ENCODE assay signal across 8 cellular contexts in the genomic region with DNA sequence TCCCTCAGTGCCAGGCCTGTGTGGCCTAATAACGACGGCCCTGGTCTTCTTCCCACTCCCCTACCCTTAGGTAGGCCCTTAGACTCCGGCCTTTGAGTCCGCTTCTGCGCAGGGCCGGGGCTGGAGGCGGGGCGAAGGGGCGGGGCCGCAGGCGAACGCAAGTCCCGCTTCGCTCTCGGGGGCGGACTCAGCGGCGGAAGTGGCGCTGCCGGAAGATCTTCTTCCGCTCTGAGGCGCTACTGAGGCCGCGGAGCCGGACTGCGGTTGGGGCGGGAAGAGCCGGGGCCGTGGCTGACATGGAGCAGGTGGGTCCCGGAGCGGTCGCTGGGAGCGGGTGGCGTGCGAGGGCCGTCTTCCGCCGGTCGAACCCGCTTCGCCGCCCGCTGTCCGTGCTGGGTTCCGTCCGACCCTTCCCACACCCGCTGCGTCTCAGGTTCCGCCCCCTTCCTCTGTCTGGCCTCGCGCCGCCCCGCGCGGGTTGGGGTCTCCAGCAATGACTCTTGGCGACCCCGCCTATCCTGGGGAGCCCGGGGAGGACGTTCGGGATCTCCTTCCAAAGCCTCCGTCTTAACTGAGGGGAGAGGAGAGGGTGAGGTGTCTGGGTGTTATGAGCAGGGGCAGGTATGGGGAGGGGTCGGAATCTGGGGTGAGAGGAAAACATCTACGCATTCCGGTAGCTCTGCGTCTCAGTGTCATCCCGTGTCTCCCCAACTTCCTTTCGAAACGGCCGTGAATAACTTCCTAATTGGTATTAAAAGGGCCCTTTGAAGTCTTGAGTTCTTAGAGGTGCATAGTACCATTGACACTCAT. TPM values are rescaled to one million over a fixed set of nuclear protein-coding genes. Genes with fewer than 3 reads are reported as not detected.
DNase-seq lines count a peak whose midpoint lies in the region; ATAC-seq, FAIRE-seq and TF ChIP-seq lines count a peak whose summit lies in the region.

A gene (plus strand): TSS at position 218 of the 810 bp plus-strand sequence. CDS start 16,388 bp downstream, outside the sequence.

- 0 out of 2 replicates have a peak within 1 kb of the TSS, but pooled peaks have one; percentile 61 for H2BK20ac ChIP-seq in H1 (ENCODE audit: low read length)

- H3K9ac ChIP-seq in H1 (replicated peaks in 1 of 4; ENCODE audit: extremely low read depth in 1 of 4, low read depth in 3 of 4, low read length in 3 of 4) = peak within 1 kb of the TSS; percentile 19 to 72 (median 68)
- peak within 1 kb of the TSS; percentile 87 for H3K9ac ChIP-seq in mesendoderm (ENCODE audit: low read length)

- ATAC-seq in GM19395 (IDR thresholded peaks at IDR 0.05; ENCODE audit: unreplicated experiment) = peak; percentile 76

- H3K18ac ChIP-seq in H1 (ENCODE audit: extremely low read depth, low read length) (peak within 1 kb of the TSS; percentile 78), mesendoderm (ENCODE audit: low read length) (peak within 1 kb of the TSS; percentile 53)

- 2% methylated on average over 44 of the region's 69 CpGs; no CpG with 5 or more reads in 1 of the 2 experiments for WGBS in H1 (ENCODE audit: extremely low coverage in 1 of 2, insufficient coverage in 1 of 2, insufficient read length in 1 of 2, insufficient replicate concordance in 2 of 2, low coverage in 1 of 2, low lambda C conversion rate in 2 of 2, missing lambda C conversion rate in 1 of 2), 2 experiments
- no CpG with 5 or more reads among the region's 69 CpGs for WGBS in mesendoderm (ENCODE audit: extremely low coverage, insufficient coverage, low lambda C conversion rate)

- H2AK5ac ChIP-seq in H1 (ENCODE audit: low read depth, low read length) (0 out of 2 replicates have a peak within 1 kb of the TSS, but pooled peaks have one; percentile 60), mesendoderm (ENCODE audit: low read length) (no peak within 1 kb of the TSS)

- H4K20me1 ChIP-seq in H1 (replicated peaks in 1 of 2; ENCODE audit: control insufficient read depth in 1 of 2, insufficient read depth in 2 of 2, low read length in 2 of 2) = peaks cover 3 to 12% of the 10 kb centered on the region in 2 experiments

- H3K79me1 ChIP-seq in H1 (ENCODE audit: low read depth, low read length) (peaks cover 19% of the 10 kb centered on the region), mesendoderm (ENCODE audit: low read length) (peaks cover 21% of the 10 kb centered on the region)

- H3K36me3 ChIP-seq in H1 (ENCODE audit: control insufficient read depth in 2 of 4, insufficient read depth in 4 of 4, low read length in 3 of 4) (no peaks in the 10 kb centered on the region), mesendoderm (ENCODE audit: control insufficient read depth, insufficient read depth, low read length) (no peaks in the 10 kb centered on the region)

- H2BK15ac ChIP-seq in H1 (ENCODE audit: low read length) (peak within 1 kb of the TSS; percentile 72; the same call in 1 of the 2 replicates), mesendoderm (replicated peaks; ENCODE audit: low read depth) (no peak within 1 kb of the TSS)

- 0 out of 4 replicates have a peak, but pooled peaks of 1 of the 2 experiments have one; percentile 6 for TF ChIP-seq RAD21 in H1 (IDR thresholded peaks at IDR 0.05 in 1 of 2, conservative IDR thresholded peaks at IDR 0.05 in 1 of 2; ENCODE audit: low read depth in 2 of 2, low read length in 2 of 2)

- H4K8ac ChIP-seq in H1 (ENCODE audit: extremely low read depth, insufficient read depth, low read length) (peak within 1 kb of the TSS; percentile 93; the same call in 1 of the 2 replicates), mesendoderm (ENCODE audit: low read depth, low read length) (no peak within 1 kb of the TSS)

- peak within 1 kb of the TSS; percentile 80; the same call in 1 of the 2 replicates for H2BK12ac ChIP-seq in H1 (ENCODE audit: low read depth, low read length)

- H3K23ac ChIP-seq in H1 (ENCODE audit: insufficient read length) (no peak within 1 kb of the TSS), mesendoderm (ENCODE audit: low read length) (peak within 1 kb of the TSS; percentile 97)

- H3K4me3 ChIP-seq in H1 (ENCODE audit: extremely low read depth in 1 of 4, insufficient read depth in 2 of 4, low read depth in 3 of 4, low read length in 4 of 4) (peak within 1 kb of the TSS; percentile 79 to 91 (median 85)), mesendoderm (ENCODE audit: low read length) (peak within 1 kb of the TSS; percentile 95)

- TF ChIP-seq EP300 in H1 (IDR thresholded peaks at IDR 0.05; ENCODE audit: borderline replicate concordance in 1 of 2, low read depth in 2 of 2, low read length in 2 of 2) = 0 out of 3 replicates have a peak, but pooled peaks of 1 of the 2 experiments have one; percentile 22

- H4K91ac ChIP-seq in H1 (replicated peaks; ENCODE audit: insufficient read length, low read length) = peak within 1 kb of the TSS; percentile 40

- H3K79me2 ChIP-seq in H1 (ENCODE audit: control insufficient read depth in 1 of 2, insufficient read depth in 2 of 2, low read length in 2 of 2) (peaks cover 8 to 45% of the 10 kb centered on the region in 2 experiments), mesendoderm (ENCODE audit: control insufficient read depth, insufficient read depth, low read length) (peaks cover 11% of the 10 kb centered on the region)

- DNase-seq in CD1c-positive myeloid dendritic cell (ENCODE audit: extremely low spot score) (peak; percentile 94), HPDE6-E6E7 (ENCODE audit: extremely low spot score) (peak; percentile 87), NOMO-1 (lab: John Stamatoyannopoulos, UW; ENCODE audit: unreplicated experiment in 2 of 2) (peak; percentile 71 to 84), H1 (ENCODE audit: low read depth in 1 of 2, low spot score in 2 of 2) (peak in 1 of 2 experiments; percentile 92), mesendoderm (peak; percentile 93)
- peak; percentile 76 to 81 (median 77) for DNase-seq in activated CD8-positive, alpha-beta memory T cell treated with anti-CD3 and anti-CD28 coated beads for 48 hours (ENCODE audit: low read depth in 2 of 3, low spot score in 2 of 3)
- DNase-seq in stimulated activated CD8-positive, alpha-beta memory T cell treated with anti-CD3 and anti-CD28 coated beads, Interleukin-12 subunit alpha, Interleukin-12 subunit beta, amount 100 ng/mL, for 24 hours (ENCODE audit: extremely low read depth) = peak; percentile 84

- H3K27ac ChIP-seq in H1 (ENCODE audit: low read depth, low read length) = peak within 1 kb of the TSS; percentile 64; the same call in 1 of the 2 replicates
- H3K27ac ChIP-seq in mesendoderm (ENCODE audit: low read depth, low read length) = peak within 1 kb of the TSS; percentile 78

- TF ChIP-seq CTCF in H1 (IDR thresholded peaks at IDR 0.05; ENCODE audit: control extremely low read depth in 1 of 3, insufficient read depth in 1 of 3, low read depth in 1 of 3, low read length in 3 of 3) = peak in 2 of 3 experiments; percentile 18 to 32; a peak in 3 of 4 replicates

- no peak within 1 kb of the TSS for H3K4ac ChIP-seq in H1 (replicated peaks; ENCODE audit: insufficient read length, low read depth, low read length)
- peak within 1 kb of the TSS; percentile 37 for H3K4ac ChIP-seq in mesendoderm (ENCODE audit: low read depth, low read length)

- peak within 1 kb of the TSS; percentile 35 for H3K56ac ChIP-seq in H1 (replicated peaks; ENCODE audit: insufficient read length, low read depth, low read length)
- peak within 1 kb of the TSS; percentile 96 for H3K56ac ChIP-seq in mesendoderm (ENCODE audit: low read length)

- peaks cover 8% of the 10 kb centered on the region; the same call in 1 of the 2 replicates for H3K23me2 ChIP-seq in H1 (ENCODE audit: low read depth, low read length)

- H3K9me3 ChIP-seq in H1 (ENCODE audit: insufficient read depth in 2 of 2, low read depth in 1 of 2, low read length in 1 of 2) = no peaks in the 10 kb centered on the region

- H2AFZ ChIP-seq in H1 (ENCODE audit: low read length) = peak within 1 kb of the TSS; percentile 15; the same call in 1 of the 2 replicates

- H3K4me2 ChIP-seq in H1 (ENCODE audit: insufficient read depth in 1 of 2, low read depth in 2 of 2, low read length in 2 of 2) = peak within 1 kb of the TSS; percentile 86 to 97
- H3K4me2 ChIP-seq in mesendoderm (ENCODE audit: low read length) = peak within 1 kb of the TSS; percentile 98

- H4K5ac ChIP-seq in H1 (ENCODE audit: insufficient read length, low read depth, low read length) = peak within 1 kb of the TSS; percentile 6
- H4K5ac ChIP-seq in mesendoderm (ENCODE audit: low read length) = peak within 1 kb of the TSS; percentile 2

- 0 out of 7 replicates have a peak, but pooled peaks cover 0 to 3% (median 0%) of the 10 kb centered on the region in 4 experiments for H3K27me3 ChIP-seq in H1 (replicated peaks in 1 of 4; ENCODE audit: control insufficient read depth in 3 of 4, extremely low read depth in 1 of 4, insufficient read depth in 3 of 4, low read length in 3 of 4)
- no peaks in the 10 kb centered on the region for H3K27me3 ChIP-seq in mesendoderm (ENCODE audit: insufficient read depth, low read length, poor library complexity)

- no peak for FAIRE-seq in H1 (lab: Jason Lieb, UNC)

- H3K4me1 ChIP-seq in H1 (replicated peaks in 1 of 4; ENCODE audit: control insufficient read depth in 3 of 4, insufficient read depth in 4 of 4, low read length in 3 of 4) (peaks cover 13 to 40% (median 26%) of the 10 kb centered on the region in 4 experiments), mesendoderm (ENCODE audit: control insufficient read depth, low read depth, low read length) (peaks cover 14% of the 10 kb centered on the region)

- CTCF ChIA-PET in H1 (lab: Charles Lee; ENCODE audit: partially characterized antibody) = interaction anchor here (0.5 to 49.2 kb wide), 9 partner anchors 2 to 95 kb away, joined by 3 to 1885 read pairs (median 9); a partner anchor contains a TSS

- peak within 1 kb of the TSS; percentile 92 for H2BK5ac ChIP-seq in H1 (ENCODE audit: low read depth, low read length)
- peak within 1 kb of the TSS; percentile 58 for H2BK5ac ChIP-seq in mesendoderm (ENCODE audit: low read length)

- POLR2A ChIA-PET in H1 (lab: Charles Lee; ENCODE audit: partially characterized antibody) = interaction anchor here (0.8 to 5.5 kb wide), 14 partner anchors 8 to 118 kb away, joined by 3 to 28 read pairs (median 3); a partner anchor contains a TSS

- TF ChIP-seq POLR2A in H1 (IDR thresholded peaks at IDR 0.05; ENCODE audit: control extremely low read depth in 1 of 2, low read depth in 2 of 2, low read length in 2 of 2) = peak in 1 of 2 experiments; percentile 61; a peak in 2 of 3 replicates

- H2BK120ac ChIP-seq in H1 (replicated peaks; ENCODE audit: low read depth, low read length) (no peak within 1 kb of the TSS), mesendoderm (ENCODE audit: low read depth, low read length) (no peak within 1 kb of the TSS)

- H3K14ac ChIP-seq in H1 (ENCODE audit: insufficient read length) = no peak within 1 kb of the TSS

RNA-seq across cellular contexts. Expression of the gene that starts here (rescaled TPM):
- total RNA-seq in H1 (2021; fragmentation: NEBNext Ultra II Directional; extraction: Animal tissue kit (Norgen Biotek cat#: 25700)) = 47.6 and 56.7 TPM in 2 replicates
- polyA plus RNA-seq in H1 (2011; rRNA removed) = 80.3 and 116 TPM in 2 replicates
- polyA plus RNA-seq in H1 (2011; cell fraction: cytosol; rRNA removed) = 80.2 TPM
- 203 TPM for polyA plus RNA-seq in H1 (2011; cell fraction: nucleus; rRNA removed)
- polyA plus RNA-seq in H1 (2012, experiment 1 of 2) = 54.2 to 69.5 TPM (median 56.8 TPM) in 4 replicates
- 61.3 TPM for polyA plus RNA-seq in H1 (2012, experiment 2 of 2)
- 80.5 TPM for polyA plus RNA-seq in H1 (2013, experiment 1 of 2)
- 91.9 TPM for polyA plus RNA-seq in H1 (2013, experiment 2 of 2)
- polyA minus RNA-seq in H1 (2011; rRNA and poly(A)+ RNA removed) = 78.6 and 84.8 TPM in 2 replicates
- 37.6 TPM for polyA minus RNA-seq in H1 (2011; cell fraction: cytosol; rRNA and poly(A)+ RNA removed)
- 53.7 TPM for polyA minus RNA-seq in H1 (2011; cell fraction: nucleus; rRNA and poly(A)+ RNA removed)
- 48.2 TPM for polyA plus RNA-seq in mesendoderm (2013, experiment 1 of 2)
- 45.8 TPM for polyA plus RNA-seq in mesendoderm (2013, experiment 2 of 2)
